ENCODE assay signal across 10 cellular contexts in genomic region chr19:17183271-17183757, GRCh38. TPM values are rescaled to one million over a fixed set of nuclear protein-coding genes. Genes with fewer than 3 reads are reported as not detected.
A peak's percentile ranks its signal among the peaks of the same experiment; 100 is the strongest.
DNase-seq lines count a peak whose midpoint lies in the region; ATAC-seq and TF ChIP-seq lines count a peak whose summit lies in the region.
"Had no signal": no experiment of that assay in that cellular context is flagged by ENCODE, and none has a peak within 500 bp of the region (broad histone marks: within the 10 kb centered on the region; RNA-seq: fewer than 3 reads in every experiment).

No MANE protein-coding gene starts in this region.

- intact Hi-C loops in activated B cell treated with CpG ODN at 0.5 μM for 24 hours (cut with micrococcal nuclease): loop anchor here (5.0 kb wide), 1 partner anchor 46 kb away; no protein-coding TSS in a partner anchor

- H3K36me3 ChIP-seq in duodenal mucosa (ENCODE audit: control insufficient read depth in 1 of 2, insufficient read depth in 2 of 2, low read length in 2 of 2): peaks cover 10 to 37% of the 10 kb centered on the region in 2 donors

- TF ChIP-seq CTCF in activated B cell treated with CpG ODN at 0.5 μM for 24 hours (IDR thresholded peaks at IDR 0.05): no peak

- peak overlapping the region; percentile 31 for H3K27ac ChIP-seq in duodenal mucosa (ENCODE audit: low read depth, low read length)

- peaks cover 0 to 11% of the 10 kb centered on the region in 2 donors for H3K4me1 ChIP-seq in duodenal mucosa (ENCODE audit: control insufficient read depth in 1 of 2, insufficient read depth in 2 of 2, low read length in 2 of 2)

- peak; percentile 75 for DNase-seq in activated CD8-positive, alpha-beta memory T cell treated with anti-CD3 and anti-CD28 coated beads for 24 hours
- no peak for DNase-seq in activated CD8-positive, alpha-beta memory T cell treated with anti-CD3 and anti-CD28 coated beads, Interleukin-2, amount 50 U/mL, for 4 hours
- DNase-seq in activated B cell treated with CpG ODN at 0.5 μM for 24 hours (peak; percentile 35), HUDEP-2 (lab: John Stamatoyannopoulos, UW; ENCODE audit: unreplicated experiment in 76 of 76) (no peak), NCI-H2081 treated with DMSO at 0.1 percent for 48 hours (lab: John Stamatoyannopoulos, UW) (no peak), NCI-H2196 treated with DMSO at 0.1 percent for 48 hours (lab: John Stamatoyannopoulos, UW; ENCODE audit: unreplicated experiment) (no peak)
- DNase-seq: trophoblast cell had no signal

- peaks cover 44% of the 10 kb centered on the region for H3K36me3 Mint-ChIP-seq in activated B cell treated with CpG ODN at 0.5 μM for 24 hours (ENCODE audit: low read depth)
- H3K36me3 Mint-ChIP-seq in stimulated activated naive CD8-positive, alpha-beta T cell treated with anti-CD3 and anti-CD28 coated beads, Interleukin-15, Interleukin-2, amounts not matched to agents 100 ng/mL and 50 ng/mL, for 24 hours (ENCODE audit: low read depth): peaks cover 22% of the 10 kb centered on the region

- ATAC-seq in activated B cell treated with CpG ODN at 0.5 μM for 24 hours (ENCODE audit: low read depth): peak; percentile 45
- ATAC-seq: SK-N-SH treated with all-trans-retinoic acid at 6 μM for 48 hours had no signal

- no peaks in the 10 kb centered on the region for H3K27me3 Mint-ChIP-seq in activated B cell treated with CpG ODN at 0.5 μM for 24 hours
- no peaks in the 10 kb centered on the region for H3K27me3 Mint-ChIP-seq in stimulated activated naive CD8-positive, alpha-beta T cell treated with anti-CD3 and anti-CD28 coated beads, Interleukin-15, Interleukin-2, amounts not matched to agents 100 ng/mL and 50 ng/mL, for 24 hours

- H3K4me3 Mint-ChIP-seq in activated B cell treated with CpG ODN at 0.5 μM for 24 hours: peak overlapping the region; percentile 79
- peak overlapping the region; percentile 78 for H3K4me3 Mint-ChIP-seq in stimulated activated naive CD8-positive, alpha-beta T cell treated with anti-CD3 and anti-CD28 coated beads, Interleukin-15, Interleukin-2, amounts not matched to agents 100 ng/mL and 50 ng/mL, for 24 hours

- H3K4me1 Mint-ChIP-seq in activated B cell treated with CpG ODN at 0.5 μM for 24 hours: peaks cover 32% of the 10 kb centered on the region
- peaks cover 23% of the 10 kb centered on the region for H3K4me1 Mint-ChIP-seq in stimulated activated naive CD8-positive, alpha-beta T cell treated with anti-CD3 and anti-CD28 coated beads, Interleukin-15, Interleukin-2, amounts not matched to agents 100 ng/mL and 50 ng/mL, for 24 hours (ENCODE audit: low read depth)

- peak overlapping the region in 1 of 2 donors; percentile 32 for H3K4me3 ChIP-seq in duodenal mucosa (ENCODE audit: low read depth in 1 of 2, low read length in 2 of 2)

- POLR2A ChIA-PET in activated B cell treated with CpG ODN at 0.5 μM for 24 hours (lab: Charles Lee): interaction anchor here (0.5 to 3.2 kb wide), 24 partner anchors 10 to 595 kb away, joined by 3 to 25 read pairs (median 5); partner anchors contain the start of genes ANKLE1, BABAM1, DDA1 and HAUS8

- no peaks in the 10 kb centered on the region for H3K9me3 ChIP-seq in duodenal mucosa (ENCODE audit: control insufficient read depth in 1 of 2, low read length in 2 of 2)

- CTCF ChIA-PET in activated B cell treated with CpG ODN at 0.5 μM for 24 hours (lab: Charles Lee): interaction anchor here (0.6 to 1.9 kb wide), 7 partner anchors 52 to 284 kb away, joined by 3 to 8 read pairs (median 4); partner anchors contain the start of genes HAUS8 and MYO9B

- H3K9ac ChIP-seq in duodenal mucosa (ENCODE audit: low read depth in 1 of 2, low read length in 2 of 2): peak overlapping the region in 1 of 2 donors; percentile 24

- no peaks in the 10 kb centered on the region for H3K9me3 Mint-ChIP-seq in activated B cell treated with CpG ODN at 0.5 μM for 24 hours
- H3K9me3 Mint-ChIP-seq in stimulated activated naive CD8-positive, alpha-beta T cell treated with anti-CD3 and anti-CD28 coated beads, Interleukin-15, Interleukin-2, amounts not matched to agents 100 ng/mL and 50 ng/mL, for 24 hours: no peaks in the 10 kb centered on the region

- H3K27me3 ChIP-seq in duodenal mucosa (ENCODE audit: control insufficient read depth in 1 of 2, insufficient read depth in 2 of 2, low read length in 2 of 2): no peaks in the 10 kb centered on the region

- peak overlapping the region; percentile 99 for H3K27ac Mint-ChIP-seq in activated B cell treated with CpG ODN at 0.5 μM for 24 hours
- H3K27ac Mint-ChIP-seq in stimulated activated naive CD8-positive, alpha-beta T cell treated with anti-CD3 and anti-CD28 coated beads, Interleukin-15, Interleukin-2, amounts not matched to agents 100 ng/mL and 50 ng/mL, for 24 hours: peak overlapping the region; percentile 95

RNA-seq across cellular contexts. Expression of gene USE1, which starts 31.8 kb away (rescaled TPM):
- total RNA-seq in activated B cell treated with CpG ODN at 0.5 μM for 24 hours: 41.9 and 43.4 TPM in 2 replicates

RNA-seq across cellular contexts. Expression of gene OCEL1, which starts 42.7 kb away (rescaled TPM):
- total RNA-seq in activated B cell treated with CpG ODN at 0.5 μM for 24 hours: 22.4 and 25.8 TPM in 2 replicates

Comparison
In these comparisons a context has a peak if more than half of its experiments do, and no peak if none do; other contexts are left out.
1. DNase-seq: peak in activated CD8-positive, alpha-beta memory T cell treated with anti-CD3 and anti-CD28 coated beads for 24 hours (single experiment) and activated B cell treated with CpG ODN at 0.5 μM for 24 hours (single experiment); none in activated CD8-positive, alpha-beta memory T cell treated with anti-CD3 and anti-CD28 coated beads, Interleukin-2, amount 50 U/mL, for 4 hours (single experiment), HUDEP-2 (0 of 76), NCI-H2081 treated with DMSO at 0.1 percent for 48 hours (single experiment) and NCI-H2196 treated with DMSO at 0.1 percent for 48 hours (single experiment).